ENCODE assay signal across 9 cellular contexts in genomic region chr11:34302046-34302921, GRCh38. TPM values are rescaled to one million over a fixed set of nuclear protein-coding genes. Genes with fewer than 3 reads are reported as not detected.
DNase-seq lines count a peak whose midpoint lies in the region; ATAC-seq, FAIRE-seq and TF ChIP-seq lines count a peak whose summit lies in the region.
"Had no signal": no experiment of that assay in that cellular context is flagged by ENCODE, and none has a peak within 500 bp of the region (broad histone marks: within the 10 kb centered on the region; RNA-seq: fewer than 3 reads in every experiment).

No MANE protein-coding gene starts in this region.

- 92% methylated on average over 4 of the region's 4 CpGs for WGBS in suprapubic skin

- H3K27me3 ChIP-seq in suprapubic skin, result no peaks in the 10 kb centered on the region

- TF ChIP-seq CTCF in choroid plexus epithelial cell (conservative IDR thresholded peaks at IDR 0.05; ENCODE audit: low read depth, low read length) (no peak), suprapubic skin (IDR thresholded peaks at IDR 0.05) (no peak), kidney (IDR thresholded peaks at IDR 0.05; ENCODE audit: borderline replicate concordance, extremely low read depth, insufficient read depth) (no peak)

- no peak overlapping the region for H3K4me3 ChIP-seq in choroid plexus epithelial cell (ENCODE audit: low read depth, low read length)
- no peak overlapping the region for H3K4me3 ChIP-seq in suprapubic skin
- no peak overlapping the region for H3K4me3 ChIP-seq in kidney (ENCODE audit: low read length in 2 of 2)

- H3K36me3 ChIP-seq in suprapubic skin (no peaks in the 10 kb centered on the region), kidney (ENCODE audit: control insufficient read depth in 1 of 2, insufficient read depth in 2 of 2, low read length in 2 of 2) (no peaks in the 10 kb centered on the region)

- peak; percentile 47 to 54 for DNase-seq in AML-193 (lab: John Stamatoyannopoulos, UW)
- DNase-seq in HPDE6-E6E7 (ENCODE audit: extremely low spot score), result peak; percentile 26
- peak; percentile 90 for DNase-seq in choroid plexus epithelial cell (ENCODE audit: low read depth)
- no peak for DNase-seq in suprapubic skin (ENCODE audit: low spot score in 2 of 2)
- DNase-seq in activated CD4-positive, CD25-positive, alpha-beta regulatory T cell (lab: John Stamatoyannopoulos, UW), result no peak
- no peak for DNase-seq in kidney
- DNase-seq in ureter (ENCODE audit: low spot score), result no peak

- no peak for TF ChIP-seq EP300 in suprapubic skin (IDR thresholded peaks at IDR 0.05)

- FAIRE-seq in kidney (lab: Jason Lieb, UNC), result no peak
- FAIRE-seq: colon had no signal

- intact Hi-C loops in kidney (cut with DNase I), result no loop called here

- peak; percentile 88 for ATAC-seq in GM21381 (IDR thresholded peaks at IDR 0.05; ENCODE audit: unreplicated experiment)

- peaks cover 4% of the 10 kb centered on the region for H3K4me1 ChIP-seq in suprapubic skin
- peaks cover 0 to 3% of the 10 kb centered on the region in 2 donors for H3K4me1 ChIP-seq in kidney (ENCODE audit: control insufficient read depth in 1 of 2, insufficient read depth in 1 of 2, low read depth in 1 of 2, low read length in 2 of 2)

- H3K9ac ChIP-seq in kidney (ENCODE audit: low read length in 2 of 2), result no peak overlapping the region

- TF ChIP-seq POLR2A in suprapubic skin (IDR thresholded peaks at IDR 0.05), result no peak

- H3K27ac ChIP-seq in suprapubic skin (no peak overlapping the region), kidney (ENCODE audit: low read depth in 2 of 2, low read length in 2 of 2) (no peak overlapping the region)

- H3K9me3 ChIP-seq in suprapubic skin, result no peaks in the 10 kb centered on the region
- no peaks in the 10 kb centered on the region for H3K9me3 ChIP-seq in kidney (ENCODE audit: control insufficient read depth in 1 of 2, low read length in 2 of 2)

RNA-seq across cellular contexts. Expression of gene ABTB2, which starts 55.5 kb away (rescaled TPM):
- total RNA-seq in suprapubic skin (10 to 100 TPM in 3 of 4 donors, 1 to 10 TPM in 1; 5.4 to 15.6 (median 12.8) TPM), kidney (22.1 TPM), ureter (4.7 TPM)
- 7.6 TPM for polyA plus RNA-seq in kidney (ENCODE audit: insufficient read depth, low read depth, low replicate concordance)

Comparison
In these comparisons a context has a peak if more than half of its experiments do, and no peak if none do; other contexts are left out.
1. DNase-seq: peak in AML-193 (2 of 2), HPDE6-E6E7 (single experiment) and choroid plexus epithelial cell (single experiment); none in suprapubic skin (0 of 2), activated CD4-positive, CD25-positive, alpha-beta regulatory T cell (0 of 4), kidney (single experiment) and ureter (single experiment).